8 cellular contexts compared by ENCODE assay signal in the genomic region with DNA sequence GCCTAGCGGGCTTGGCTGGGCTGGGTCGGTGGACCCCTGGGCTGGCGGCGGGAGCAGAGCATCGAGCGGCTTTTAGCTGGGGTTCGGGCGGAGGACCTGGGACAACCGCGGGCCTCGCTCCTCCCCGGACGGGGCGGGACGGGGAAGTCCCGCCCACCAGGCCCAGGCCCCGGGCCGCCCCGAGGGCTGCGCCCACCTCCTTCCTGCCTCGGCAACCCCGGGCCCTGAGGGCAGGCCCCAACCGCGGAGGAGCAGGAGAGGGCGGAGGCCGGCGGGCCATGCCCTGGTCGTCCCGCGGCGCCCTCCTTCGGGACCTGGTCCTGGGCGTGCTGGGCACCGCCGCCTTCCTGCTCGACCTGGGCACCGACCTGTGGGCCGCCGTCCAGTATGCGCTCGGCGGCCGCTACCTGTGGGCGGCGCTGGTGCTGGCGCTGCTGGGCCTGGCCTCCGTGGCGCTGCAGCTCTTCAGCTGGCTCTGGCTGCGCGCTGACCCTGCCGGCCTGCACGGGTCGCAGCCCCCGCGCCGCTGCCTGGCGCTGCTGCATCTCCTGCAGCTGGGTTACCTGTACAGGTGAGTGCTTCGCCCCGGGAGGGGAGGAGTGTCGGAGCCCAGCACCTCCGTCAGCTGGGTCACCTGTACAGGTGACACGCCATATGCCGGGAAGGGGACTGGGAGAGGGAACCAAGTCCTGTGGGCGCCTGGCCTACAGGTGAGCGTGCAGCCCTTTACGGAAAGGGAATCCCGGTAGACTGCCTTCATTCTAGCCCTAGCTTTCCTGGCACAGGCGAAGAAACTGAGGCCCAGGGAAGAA. TPM values are rescaled to one million over a fixed set of nuclear protein-coding genes. Genes with fewer than 3 reads are reported as not detected.
A peak's percentile ranks its signal among the peaks of the same experiment; 100 is the strongest.
DNase-seq lines count a peak whose midpoint lies in the region; ATAC-seq and TF ChIP-seq lines count a peak whose summit lies in the region.

A gene with protein sequence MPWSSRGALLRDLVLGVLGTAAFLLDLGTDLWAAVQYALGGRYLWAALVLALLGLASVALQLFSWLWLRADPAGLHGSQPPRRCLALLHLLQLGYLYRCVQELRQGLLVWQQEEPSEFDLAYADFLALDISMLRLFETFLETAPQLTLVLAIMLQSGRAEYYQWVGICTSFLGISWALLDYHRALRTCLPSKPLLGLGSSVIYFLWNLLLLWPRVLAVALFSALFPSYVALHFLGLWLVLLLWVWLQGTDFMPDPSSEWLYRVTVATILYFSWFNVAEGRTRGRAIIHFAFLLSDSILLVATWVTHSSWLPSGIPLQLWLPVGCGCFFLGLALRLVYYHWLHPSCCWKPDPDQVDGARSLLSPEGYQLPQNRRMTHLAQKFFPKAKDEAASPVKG (plus strand): TSS at position 182 of the 812 bp plus-strand sequence. CDS start 97 bp downstream, at position 279.

- peak within 1 kb of the TSS; percentile 79 for H3K27ac ChIP-seq in C4-2B
- H3K27ac ChIP-seq in HL-60 (replicated peaks) = peak within 1 kb of the TSS; percentile 10; the same call in 1 of the 2 replicates
- peak within 1 kb of the TSS; percentile 63 for H3K27ac ChIP-seq in SJSA1

- no peaks in the 10 kb centered on the region for H3K36me3 Mint-ChIP-seq in activated naive CD8-positive, alpha-beta T cell
- H3K36me3 Mint-ChIP-seq in type B pancreatic cell = no peaks in the 10 kb centered on the region

- H3K27me3 ChIP-seq in HL-60 (ENCODE audit: insufficient read depth, poor library complexity, severe bottlenecking) (no peaks in the 10 kb centered on the region), SJSA1 (replicated peaks) (no peaks in the 10 kb centered on the region)

- H3K27me3 Mint-ChIP-seq in activated naive CD8-positive, alpha-beta T cell = no peaks in the 10 kb centered on the region
- peaks cover 4% of the 10 kb centered on the region for H3K27me3 Mint-ChIP-seq in type B pancreatic cell

- no peaks in the 10 kb centered on the region for H3K9me3 ChIP-seq in SJSA1 (replicated peaks)

- H3K36me3 ChIP-seq in SJSA1 = no peaks in the 10 kb centered on the region

- intact Hi-C loops in head of caudate nucleus (cut with DNase I) = no loop called here

- peak; percentile 82 for ATAC-seq in GM19372 (IDR thresholded peaks at IDR 0.05; ENCODE audit: low read depth, unreplicated experiment)

- H3K4me3 Mint-ChIP-seq in activated naive CD8-positive, alpha-beta T cell = peak within 1 kb of the TSS; percentile 87
- peak within 1 kb of the TSS; percentile 87 for H3K4me3 Mint-ChIP-seq in type B pancreatic cell

- DNase-seq in HL-60 (ENCODE audit: low read depth in 1 of 2, low spot score in 1 of 2) (peak; percentile 59 to 82), SJSA1 (ENCODE audit: low read depth in 1 of 2, low spot score in 2 of 2) (peak; percentile 75 to 81), head of caudate nucleus (peak; percentile 34 to 88 (median 78)), pons (ENCODE audit: low spot score) (peak; percentile 65), type B pancreatic cell (ENCODE audit: extremely low spot score, unreplicated experiment) (peak; percentile 86)

- H3K4me3 ChIP-seq in HL-60 (replicated peaks; ENCODE audit: insufficient read depth, low read length) (peak within 1 kb of the TSS; percentile 56), SJSA1 (peak within 1 kb of the TSS; percentile 59)

- H3K4me1 Mint-ChIP-seq in activated naive CD8-positive, alpha-beta T cell (ENCODE audit: low read depth) = peaks cover 24% of the 10 kb centered on the region
- H3K4me1 Mint-ChIP-seq in type B pancreatic cell (ENCODE audit: unreplicated experiment) = peaks cover 4% of the 10 kb centered on the region

- peaks cover 25% of the 10 kb centered on the region for H3K4me1 ChIP-seq in SJSA1 (replicated peaks)

- TF ChIP-seq CTCF in C4-2B (conservative IDR thresholded peaks at IDR 0.05) = peak; percentile 89
- no peak for TF ChIP-seq CTCF in HL-60 (IDR thresholded peaks at IDR 0.05; ENCODE audit: insufficient read depth, low read length)
- TF ChIP-seq CTCF in type B pancreatic cell (conservative IDR thresholded peaks at IDR 0.05) = peak; percentile 61

- peak within 1 kb of the TSS; percentile 85 for H3K27ac Mint-ChIP-seq in activated naive CD8-positive, alpha-beta T cell
- peak within 1 kb of the TSS; percentile 79 for H3K27ac Mint-ChIP-seq in type B pancreatic cell

- no peaks in the 10 kb centered on the region for H3K9me3 Mint-ChIP-seq in activated naive CD8-positive, alpha-beta T cell (ENCODE audit: low read depth)
- H3K9me3 Mint-ChIP-seq in type B pancreatic cell = no peaks in the 10 kb centered on the region

RNA-seq across cellular contexts. Expression of the gene that starts here (rescaled TPM):
- 2.9 and 4.9 TPM in 2 replicates for total RNA-seq in SJSA1 (2014; rRNA removed; shearing (Covaris generic))
- total RNA-seq in type B pancreatic cell (ENCODE audit: low replicate concordance) = 8.0 and 12.6 TPM in 2 replicates

Comparison
In these comparisons a context has a peak if more than half of its experiments do, and no peak if none do; other contexts are left out.
1. Peak in every context shown above with its lines: DNase-seq, ATAC-seq, H3K4me3 ChIP-seq and H3K27ac ChIP-seq.
2. H3K27ac ChIP-seq: peak in every context shown above with its lines; median percentile 79 in C4-2B; 63 in SJSA1; 10 in HL-60.